Comparison of ENCODE assay signal across 1 cellular context in the genomic region with DNA sequence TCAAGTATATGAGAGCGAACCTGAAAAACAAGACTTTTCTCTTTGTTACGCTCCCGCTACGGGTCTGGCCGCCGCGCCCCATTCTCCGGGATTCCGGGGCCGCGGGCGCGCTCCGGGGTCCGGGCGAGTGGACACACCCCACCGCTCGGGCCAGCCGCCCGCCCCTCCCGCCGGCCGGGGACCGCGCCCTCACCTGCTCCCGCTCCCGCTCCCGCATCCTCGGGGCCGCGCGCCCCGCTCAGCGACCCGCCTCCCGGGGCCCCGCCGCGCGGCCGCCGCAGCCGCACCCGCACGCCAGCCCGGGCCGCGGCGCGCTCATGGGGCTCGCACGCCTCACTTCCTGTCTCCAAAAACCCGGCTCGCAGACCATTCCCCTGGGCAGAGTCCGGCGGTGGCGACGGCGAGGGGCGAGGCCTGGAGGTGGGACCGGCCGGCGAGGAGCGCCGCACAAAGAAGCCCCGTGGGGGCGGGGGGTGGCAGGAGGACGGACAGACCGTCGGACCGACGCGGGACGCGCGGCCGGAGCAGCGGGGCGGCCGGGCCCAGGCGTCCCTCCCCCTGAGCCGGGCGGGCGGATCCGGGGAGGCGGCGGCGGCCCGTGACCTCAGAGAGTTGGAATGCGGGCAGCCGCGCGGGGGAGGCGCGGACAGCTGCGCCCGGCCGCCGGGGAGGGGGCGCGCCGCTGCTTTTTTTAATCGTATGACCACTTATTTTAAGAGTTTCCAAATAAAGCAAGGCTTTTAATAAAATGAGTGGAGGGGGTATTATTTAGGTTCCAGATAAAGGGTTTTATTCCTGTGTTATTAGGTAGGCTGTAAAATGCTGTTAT.
TF ChIP-seq lines count a peak whose summit lies in the region.

A gene (minus strand): TSS at position 550 of the 829 bp plus-strand sequence. CDS start 4,590 bp downstream, outside the sequence.

TF ChIP-seq in IMR-90, 13 proteins besides CTCF, POLR2A, EP300 and RAD21 (continued from another document):
- TF ChIP-seq RCOR1 (IDR thresholded peaks at IDR 0.05; ENCODE audit: insufficient replicate concordance, low read length): no peak
- no peak; the same call in 1 of the 2 replicates for TF ChIP-seq BHLHE40 (IDR thresholded peaks at IDR 0.05; ENCODE audit: low read depth, low read length)
- no peak for TF ChIP-seq RFX5 (IDR thresholded peaks at IDR 0.05; ENCODE audit: low read depth, low read length)
- TF ChIP-seq MAFK (IDR thresholded peaks at IDR 0.05; ENCODE audit: low read depth, low read length): no peak
- TF ChIP-seq, protein P1, sequence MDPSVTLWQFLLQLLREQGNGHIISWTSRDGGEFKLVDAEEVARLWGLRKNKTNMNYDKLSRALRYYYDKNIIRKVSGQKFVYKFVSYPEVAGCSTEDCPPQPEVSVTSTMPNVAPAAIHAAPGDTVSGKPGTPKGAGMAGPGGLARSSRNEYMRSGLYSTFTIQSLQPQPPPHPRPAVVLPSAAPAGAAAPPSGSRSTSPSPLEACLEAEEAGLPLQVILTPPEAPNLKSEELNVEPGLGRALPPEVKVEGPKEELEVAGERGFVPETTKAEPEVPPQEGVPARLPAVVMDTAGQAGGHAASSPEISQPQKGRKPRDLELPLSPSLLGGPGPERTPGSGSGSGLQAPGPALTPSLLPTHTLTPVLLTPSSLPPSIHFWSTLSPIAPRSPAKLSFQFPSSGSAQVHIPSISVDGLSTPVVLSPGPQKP (IDR thresholded peaks at IDR 0.05; ENCODE audit: borderline replicate concordance, low read depth, low read length): no peak
- TF ChIP-seq, protein P2, sequence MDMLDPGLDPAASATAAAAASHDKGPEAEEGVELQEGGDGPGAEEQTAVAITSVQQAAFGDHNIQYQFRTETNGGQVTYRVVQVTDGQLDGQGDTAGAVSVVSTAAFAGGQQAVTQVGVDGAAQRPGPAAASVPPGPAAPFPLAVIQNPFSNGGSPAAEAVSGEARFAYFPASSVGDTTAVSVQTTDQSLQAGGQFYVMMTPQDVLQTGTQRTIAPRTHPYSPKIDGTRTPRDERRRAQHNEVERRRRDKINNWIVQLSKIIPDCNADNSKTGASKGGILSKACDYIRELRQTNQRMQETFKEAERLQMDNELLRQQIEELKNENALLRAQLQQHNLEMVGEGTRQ (IDR thresholded peaks at IDR 0.05; ENCODE audit: low read depth, low read length): no peak
- TF ChIP-seq CHD1 (IDR thresholded peaks at IDR 0.05; ENCODE audit: low read depth, low read length): no peak
- TF ChIP-seq MAZ (IDR thresholded peaks at IDR 0.05; ENCODE audit: borderline replicate concordance, low read depth, low read length): peak; percentile 89; the same call in 1 of the 2 replicates
- peak; percentile 40; the same call in 1 of the 2 replicates for TF ChIP-seq MXI1 (IDR thresholded peaks at IDR 0.05; ENCODE audit: borderline replicate concordance, low read depth, low read length)
- TF ChIP-seq SMC3 (IDR thresholded peaks at IDR 0.05; ENCODE audit: low read depth, low read length): no peak
